16 cellular contexts compared by ENCODE assay signal in genomic region chr13:20124303-20124702, GRCh38. TPM values are rescaled to one million over a fixed set of nuclear protein-coding genes. Genes with fewer than 3 reads are reported as not detected.
"Had no signal": no experiment of that assay in that cellular context is flagged by ENCODE, and none has a peak within 500 bp of the region (broad histone marks: within the 10 kb centered on the region; RNA-seq: fewer than 3 reads in every experiment).

No MANE protein-coding gene starts in this region.

- ATAC-seq: left cardiac atrium, pancreas, sciatic nerve had no signal

- H3K4me3 Mint-ChIP-seq: activated T-helper 1 cell treated with anti-CD3 and anti-CD28 coated beads, Interleukin-12 subunit alpha, Interleukin-12 subunit beta, Interleukin-2, Interleukin-4 antibody, amounts not matched to agents 30 ng/mL and 10 ng/mL and 1 ng/mL, durations not matched to agents 14 hours and 24 hours and 36 hours had no signal

- H3K9me3 ChIP-seq: ascending aorta, esophagus muscularis mucosa, heart left ventricle, pancreas, stomach, testis, upper lobe of left lung had no signal

- H3K9me3 Mint-ChIP-seq: activated T-helper 1 cell treated with anti-CD3 and anti-CD28 coated beads, Interleukin-12 subunit alpha, Interleukin-12 subunit beta, Interleukin-2, Interleukin-4 antibody, amounts not matched to agents 30 ng/mL and 10 ng/mL and 1 ng/mL, durations not matched to agents 14 hours and 24 hours and 36 hours had no signal

- H3K27ac ChIP-seq: ascending aorta, pancreas, stomach, upper lobe of left lung had no signal

- H3K36me3 Mint-ChIP-seq: naive B cell had no signal

- DNase-seq: activated CD4-positive, alpha-beta T cell treated with anti-CD3 and anti-CD28 coated beads, Interleukin-2, amount 50 U/mL, for 1 hour; activated CD8-positive, alpha-beta memory T cell treated with anti-CD3 and anti-CD28 coated beads for 24 hours; activated naive CD4-positive, alpha-beta T cell treated with Interleukin-2 at 50 U/mL for 16 hours; heart left ventricle; left cardiac atrium; naive B cell; pancreas; stimulated activated CD4-positive, alpha-beta T cell treated with anti-CD3 and anti-CD28 coated beads, Interleukin-1b, Interleukin-23, amount 100 ng/mL, for 48 hours; stomach; testis; upper lobe of left lung had no signal

- H3K27ac Mint-ChIP-seq: activated T-helper 1 cell treated with anti-CD3 and anti-CD28 coated beads, Interleukin-12 subunit alpha, Interleukin-12 subunit beta, Interleukin-2, Interleukin-4 antibody, amounts not matched to agents 30 ng/mL and 10 ng/mL and 1 ng/mL, durations not matched to agents 14 hours and 24 hours and 36 hours; naive B cell had no signal

- H3K4me3 ChIP-seq: ascending aorta, esophagus muscularis mucosa, heart left ventricle, lung, pancreas, stomach, testis, upper lobe of left lung had no signal

- H3K36me3 ChIP-seq: ascending aorta, esophagus muscularis mucosa, heart left ventricle, pancreas, stomach, upper lobe of left lung had no signal

- H3K27me3 ChIP-seq: ascending aorta, pancreas, testis had no signal

RNA-seq across cellular contexts. Expression of gene GJA3, which starts 36.5 kb away (rescaled TPM):
- total RNA-seq: activated T-helper 1 cell treated with anti-CD3 and anti-CD28 coated beads, Interleukin-12 subunit alpha, Interleukin-12 subunit beta, Interleukin-2, Interleukin-4 antibody, amounts not matched to agents 30 ng/mL and 10 ng/mL and 1 ng/mL, durations not matched to agents 14 hours and 24 hours and 36 hours; ascending aorta; esophagus muscularis mucosa; sciatic nerve had no signal
